In genomic region chr16:89382555-89382954, GRCh38 we compare ENCODE assay signal across 1 cellular context.
TF ChIP-seq lines count a peak whose summit lies in the region.

No MANE protein-coding gene starts in this region.

TF ChIP-seq in HEK293, 187 proteins besides CTCF, POLR2A, EP300 and RAD21:
- TF ChIP-seq PRDM1 (tag by site-specific recombination; IDR thresholded peaks at IDR 0.05), result 0 out of 2 replicates have a peak, but pooled peaks have one; percentile 30
- TF ChIP-seq ZNF121 (tag by site-specific recombination; IDR thresholded peaks at IDR 0.05), result peak; percentile 97
